ENCODE assay signal across 6 cellular contexts in genomic region chr3:140933109-140933508, GRCh38.
"Had no signal": no experiment of that assay in that cellular context is flagged by ENCODE, and none has a peak within 500 bp of the region (broad histone marks: within the 10 kb centered on the region; RNA-seq: fewer than 3 reads in every experiment).

No MANE protein-coding gene starts in this region.

- DNase-seq: IMR-90, KBM-7 had no signal

- H3K4me1 Mint-ChIP-seq: IgD-negative memory B cell had no signal

- H3K4me3 ChIP-seq: K562 had no signal

- H3K27ac ChIP-seq: HL-60 had no signal

- H3K4me3 Mint-ChIP-seq: IgD-negative memory B cell had no signal

- H3K27ac Mint-ChIP-seq: IgD-negative memory B cell had no signal

- FAIRE-seq: HTR-8/SVneo, K562 had no signal
